In the genomic region with DNA sequence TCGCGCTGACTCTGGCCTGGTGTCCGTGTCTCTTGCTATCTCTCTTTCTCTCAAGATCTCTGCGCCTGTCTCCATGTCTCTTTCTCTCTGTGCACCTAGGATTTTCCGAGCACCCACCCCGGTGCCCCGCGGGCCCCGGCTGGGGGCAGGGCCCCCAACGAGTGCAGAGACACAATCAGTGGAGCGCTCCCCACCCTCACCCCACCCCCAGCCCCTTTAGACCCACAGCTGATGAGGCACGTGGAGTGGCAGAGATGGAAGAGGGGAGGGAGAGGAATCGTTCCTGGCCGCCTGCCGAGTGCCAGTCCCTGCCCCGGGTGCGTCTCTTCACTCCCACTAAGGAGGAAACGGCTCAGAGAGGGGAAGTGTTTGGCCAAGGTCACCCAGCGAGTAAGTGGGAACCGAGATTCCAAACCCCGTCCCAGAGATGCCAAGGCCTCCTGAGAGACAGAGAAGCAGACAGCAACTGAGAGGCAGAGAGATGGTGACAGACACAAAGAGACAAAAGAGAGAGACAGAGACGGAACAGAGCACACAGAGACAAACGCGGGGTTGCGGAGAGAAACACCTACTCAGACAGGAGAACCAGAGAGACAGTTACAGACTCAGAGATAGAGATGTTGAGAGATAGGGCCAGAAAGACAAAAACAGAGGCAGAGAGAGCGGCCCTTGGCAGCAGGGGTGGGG, we compare ENCODE assay signal across 8 cellular contexts. TPM values are rescaled to one million over a fixed set of nuclear protein-coding genes. Genes with fewer than 3 reads are reported as not detected.
A peak's percentile ranks its signal among the peaks of the same experiment; 100 is the strongest.
DNase-seq lines count a peak whose midpoint lies in the region; ATAC-seq lines count a peak whose summit lies in the region.

No MANE protein-coding gene starts in this region.

- CTCF ChIA-PET in T-cell (lab: Charles Lee), result no interaction called here

- WGBS in HUES64, result under 1% methylated on average over 23 of the region's 26 CpGs

- H3K4me1 Mint-ChIP-seq in T-cell, result peaks cover 52 to 68% (median 57%) of the 10 kb centered on the region in 3 donors

- H3K27me3 ChIP-seq in HUES64 (ENCODE audit: insufficient read depth, low read length), result peaks cover 67% of the 10 kb centered on the region

- no peaks in the 10 kb centered on the region for H3K9me3 ChIP-seq in HUES64 (ENCODE audit: insufficient read depth, low read depth, low read length)

- H3K9ac ChIP-seq in HUES64 (ENCODE audit: low read depth, low read length), result no peak overlapping the region; the same call in 1 of the 2 replicates

- peak overlapping the region; percentile 90 to 92 (median 91) for H3K4me3 Mint-ChIP-seq in T-cell

- H3K36me3 Mint-ChIP-seq in T-cell, result peaks cover 6% of the 10 kb centered on the region

- H3K4me1 ChIP-seq in HUES64 (ENCODE audit: insufficient read depth, low read length), result peaks cover 3% of the 10 kb centered on the region

- H3K27me3 Mint-ChIP-seq in T-cell, result no peaks in the 10 kb centered on the region

- peak overlapping the region; percentile 68 for H3K4me3 ChIP-seq in HUES64 (ENCODE audit: low read length)

- H3K27ac ChIP-seq in HUES64 (ENCODE audit: low read depth, low read length), result no peak overlapping the region

- H3K9me3 Mint-ChIP-seq in T-cell, result no peaks in the 10 kb centered on the region

- peak overlapping the region; percentile 93 to 95 for H3K27ac Mint-ChIP-seq in T-cell

- DNase-seq in activated T-cell treated with anti-CD3 and anti-CD28 coated beads for 1 hour (ENCODE audit: low read depth), result peak; percentile 25
- DNase-seq in activated T-cell treated with anti-CD3 and anti-CD28 coated beads, Interleukin-2, amount 50 U/mL, for 1 hour, result no peak
- DNase-seq in T-cell, result peak in 10 of 34 experiments; percentile 9 to 42 (median 29)
- DNase-seq in cerebellar cortex (ENCODE audit: low spot score), result peak; percentile 58
- peak; percentile 54 for DNase-seq in left kidney (ENCODE audit: low read depth, low spot score)
- peak; percentile 56 for DNase-seq in stimulated activated CD8-positive, alpha-beta memory T cell treated with anti-CD3 and anti-CD28 coated beads, Interleukin-4, amount 100 ng/mL, for 48 hours

- ATAC-seq in T-cell (replicated peaks in 1 of 4), result peak; percentile 14 to 41 (median 28)
- no peak for ATAC-seq in GM21423 (IDR thresholded peaks at IDR 0.05; ENCODE audit: unreplicated experiment)

- no peaks in the 10 kb centered on the region for H3K36me3 ChIP-seq in HUES64 (ENCODE audit: insufficient read depth, low read length)

- POLR2A ChIA-PET in T-cell (lab: Charles Lee), result no interaction called here

RNA-seq across cellular contexts. Expression of gene BCL3, which starts 0.6 kb away (rescaled TPM):
- 0.80 TPM for polyA plus RNA-seq in HUES64 (2013, experiment 1 of 2)
- 2.7 TPM for polyA plus RNA-seq in HUES64 (2013, experiment 2 of 2)
- total RNA-seq in T-cell, result 100 to 1,000 TPM in 1 of 5 donors, 10 to 100 TPM in 4; 18.7 to 103 (median 19.4) TPM

RNA-seq across cellular contexts. Expression of gene CBLC, which starts 29.8 kb away (rescaled TPM):
- polyA plus RNA-seq in HUES64 (2013, experiment 1 of 2), result 3.9 TPM
- polyA plus RNA-seq in HUES64 (2013, experiment 2 of 2), result 5.1 TPM
- under 1 TPM in 2 of 5 donors, not detected in 3; 0.25 to 0.30 TPM for total RNA-seq in T-cell

RNA-seq across cellular contexts. Expression of gene CEACAM16, which starts 48.9 kb away (rescaled TPM):
- polyA plus RNA-seq in HUES64 (2013, experiment 1 of 2), result not detected
- not detected for polyA plus RNA-seq in HUES64 (2013, experiment 2 of 2)
- total RNA-seq in T-cell, result not detected
